9 cellular contexts compared by ENCODE assay signal in the genomic region with DNA sequence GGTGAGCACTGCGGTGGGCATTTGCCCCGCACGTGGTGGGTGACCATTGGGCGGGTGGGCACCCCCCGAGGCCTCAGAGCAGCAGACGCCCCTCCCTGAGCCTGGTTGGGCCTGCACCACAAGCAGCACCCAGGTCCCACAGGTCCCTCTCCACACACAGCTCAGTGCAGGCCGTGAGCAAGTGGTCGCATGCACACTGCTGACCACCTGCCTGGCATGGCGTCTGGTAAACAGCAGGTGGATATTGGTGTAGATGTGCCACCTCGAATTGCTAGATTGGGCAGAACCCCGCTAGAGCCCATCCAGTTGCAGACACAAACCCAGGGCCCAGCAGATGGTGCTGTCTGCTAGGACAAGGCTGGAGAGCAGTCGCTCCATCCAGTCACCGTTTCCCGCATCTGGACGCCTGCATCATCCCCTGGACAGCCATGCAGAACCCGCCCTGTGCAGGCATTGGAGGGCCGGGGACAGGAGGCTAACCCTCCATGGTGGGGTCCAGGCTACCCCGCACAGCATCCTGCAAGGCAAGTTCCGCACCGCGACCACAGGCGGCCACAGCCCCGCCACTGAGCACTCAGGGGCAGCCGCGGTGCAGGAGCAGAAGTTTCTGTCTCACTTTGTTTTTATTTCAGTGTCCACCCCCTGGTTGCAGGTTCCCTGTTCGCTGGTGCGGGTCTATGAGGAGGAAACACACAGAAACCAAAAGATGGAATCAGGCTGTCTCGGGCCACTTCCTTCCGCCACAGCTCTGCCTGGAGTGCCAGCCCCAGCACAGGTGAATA. TPM values are rescaled to one million over a fixed set of nuclear protein-coding genes. Genes with fewer than 3 reads are reported as not detected.
DNase-seq lines count a peak whose midpoint lies in the region; ATAC-seq and TF ChIP-seq lines count a peak whose summit lies in the region.
"Had no signal": no experiment of that assay in that cellular context is flagged by ENCODE, and none has a peak within 500 bp of the region (broad histone marks: within the 10 kb centered on the region; RNA-seq: fewer than 3 reads in every experiment).

No MANE protein-coding gene starts in this region.

- TF ChIP-seq POLR2A in stomach (IDR thresholded peaks at IDR 0.05), result no peak

- H3K27ac ChIP-seq in H9 (ENCODE audit: insufficient read length, low read depth, low read length), result no peak overlapping the region
- no peak overlapping the region for H3K27ac ChIP-seq in stomach

- no CpG with 5 or more reads among the region's 29 CpGs for WGBS in H9 (ENCODE audit: extremely low coverage, insufficient read length, low lambda C conversion rate)
- WGBS in stomach, 5 donors, result 29 to 45% (median 38%) methylated on average over 24 to 29 of the region's 29 CpGs

- no peaks in the 10 kb centered on the region for H3K36me3 ChIP-seq in stomach

- no peak overlapping the region for H3K4ac ChIP-seq in H9 (ENCODE audit: low read depth, low read length)

- H3K4me3 Mint-ChIP-seq in H9 (no peak overlapping the region), nephron (no peak overlapping the region)
- peak overlapping the region; percentile 16 for H3K4me3 Mint-ChIP-seq in activated CD8-positive, alpha-beta T cell treated with anti-CD3 and anti-CD28 coated beads, Interleukin-2, amount 10 ng/mL, durations not matched to agents 7 days and 5 days
- H3K4me3 Mint-ChIP-seq in stimulated activated naive CD8-positive, alpha-beta T cell treated with anti-CD3 and anti-CD28 coated beads, Interleukin-15, Interleukin-2, amounts not matched to agents 100 ng/mL and 50 ng/mL, for 24 hours, result peak overlapping the region; percentile 36
- H3K4me3 Mint-ChIP-seq: dendritic cell treated with granulocyte-macrophage colony-stimulating factor and Interleukin-4, amounts not matched to agents 40 ng/mL and 50 ng/mL, for 4 days had no signal

- no peak overlapping the region for H2AFZ ChIP-seq in H9 (ENCODE audit: low read length)

- no peak overlapping the region for H2BK20ac ChIP-seq in H9 (ENCODE audit: low read depth, low read length, poor library complexity, severe bottlenecking)

- no peaks in the 10 kb centered on the region for H3K79me2 ChIP-seq in H9 (ENCODE audit: insufficient read depth, low read length)

- no peak overlapping the region for H2BK12ac ChIP-seq in H9 (ENCODE audit: insufficient read length, low read depth, low read length)

- H3K36me3 Mint-ChIP-seq in H9 (ENCODE audit: insufficient read depth in 1 of 3, low read depth in 3 of 3) (no peaks in the 10 kb centered on the region), nephron (ENCODE audit: low read depth) (no peaks in the 10 kb centered on the region)
- H3K36me3 Mint-ChIP-seq in activated CD8-positive, alpha-beta T cell treated with anti-CD3 and anti-CD28 coated beads, Interleukin-2, amount 10 ng/mL, durations not matched to agents 7 days and 5 days (ENCODE audit: low read depth), result no peaks in the 10 kb centered on the region
- no peaks in the 10 kb centered on the region for H3K36me3 Mint-ChIP-seq in stimulated activated naive CD8-positive, alpha-beta T cell treated with anti-CD3 and anti-CD28 coated beads, Interleukin-15, Interleukin-2, amounts not matched to agents 100 ng/mL and 50 ng/mL, for 24 hours (ENCODE audit: low read depth)

- H3K9me3 Mint-ChIP-seq in H9 (no peaks in the 10 kb centered on the region), nephron (no peaks in the 10 kb centered on the region)
- no peaks in the 10 kb centered on the region for H3K9me3 Mint-ChIP-seq in activated CD8-positive, alpha-beta T cell treated with anti-CD3 and anti-CD28 coated beads, Interleukin-2, amount 10 ng/mL, durations not matched to agents 7 days and 5 days (ENCODE audit: insufficient read depth)
- no peaks in the 10 kb centered on the region for H3K9me3 Mint-ChIP-seq in stimulated activated naive CD8-positive, alpha-beta T cell treated with anti-CD3 and anti-CD28 coated beads, Interleukin-15, Interleukin-2, amounts not matched to agents 100 ng/mL and 50 ng/mL, for 24 hours
- H3K9me3 Mint-ChIP-seq: dendritic cell treated with granulocyte-macrophage colony-stimulating factor and Interleukin-4, amounts not matched to agents 40 ng/mL and 50 ng/mL, for 4 days had no signal

- H3K4me2 ChIP-seq in H9 (ENCODE audit: insufficient read depth, insufficient read length, low read length), result no peak overlapping the region

- no peak overlapping the region for H4K8ac ChIP-seq in H9 (replicated peaks; ENCODE audit: insufficient read length, low read depth, low read length)

- H3K4me1 ChIP-seq in H9 (ENCODE audit: insufficient read depth, low read length) (no peaks in the 10 kb centered on the region), stomach (no peaks in the 10 kb centered on the region)

- no peak overlapping the region for H2AK5ac ChIP-seq in H9 (ENCODE audit: insufficient read length, low read length)

- H3K4me3 ChIP-seq in epithelial cell of esophagus (ENCODE audit: low read length) (no peak overlapping the region), stomach (no peak overlapping the region)

- no peaks in the 10 kb centered on the region for H3K4me1 Mint-ChIP-seq in H9
- H3K4me1 Mint-ChIP-seq in activated CD8-positive, alpha-beta T cell treated with anti-CD3 and anti-CD28 coated beads, Interleukin-2, amount 10 ng/mL, durations not matched to agents 7 days and 5 days (ENCODE audit: low read depth), result no peaks in the 10 kb centered on the region
- no peaks in the 10 kb centered on the region for H3K4me1 Mint-ChIP-seq in nephron
- no peaks in the 10 kb centered on the region for H3K4me1 Mint-ChIP-seq in stimulated activated naive CD8-positive, alpha-beta T cell treated with anti-CD3 and anti-CD28 coated beads, Interleukin-15, Interleukin-2, amounts not matched to agents 100 ng/mL and 50 ng/mL, for 24 hours (ENCODE audit: low read depth)

- no peaks in the 10 kb centered on the region for H4K20me1 ChIP-seq in H9 (ENCODE audit: control insufficient read depth, insufficient read depth, insufficient read length)

- H3K9me3 ChIP-seq in H9 (ENCODE audit: control insufficient read depth, low read depth, low read length), result peaks cover 16% of the 10 kb centered on the region
- H3K9me3 ChIP-seq in stomach, result no peaks in the 10 kb centered on the region

- DNase-seq in ELF-1 (ENCODE audit: low read depth, low spot score), result peak; percentile 78
- peak; percentile 80 for DNase-seq in H9
- peak; percentile 76 for DNase-seq in NCI-H2227 treated with DMSO at 0.1 percent for 48 hours (lab: John Stamatoyannopoulos, UW)
- peak; percentile 64 for DNase-seq in activated CD8-positive, alpha-beta T cell treated with anti-CD3 and anti-CD28 coated beads, Interleukin-2, amount 10 ng/mL, durations not matched to agents 7 days and 5 days
- DNase-seq in epithelial cell of esophagus (ENCODE audit: low read depth), result peak; percentile 74
- no peak for DNase-seq in stomach

- H3K27me3 Mint-ChIP-seq in H9 (ENCODE audit: low read depth) (peaks cover 11% of the 10 kb centered on the region), nephron (ENCODE audit: low read depth) (peaks cover 16% of the 10 kb centered on the region)
- H3K27me3 Mint-ChIP-seq in activated CD8-positive, alpha-beta T cell treated with anti-CD3 and anti-CD28 coated beads, Interleukin-2, amount 10 ng/mL, durations not matched to agents 7 days and 5 days (ENCODE audit: low read depth), result peaks cover 3% of the 10 kb centered on the region
- H3K27me3 Mint-ChIP-seq in stimulated activated naive CD8-positive, alpha-beta T cell treated with anti-CD3 and anti-CD28 coated beads, Interleukin-15, Interleukin-2, amounts not matched to agents 100 ng/mL and 50 ng/mL, for 24 hours, result peaks cover 16% of the 10 kb centered on the region

- no peak overlapping the region for H3K9ac ChIP-seq in H9 (ENCODE audit: extremely low read depth, insufficient read length, low read length)

- H3K56ac ChIP-seq in H9 (ENCODE audit: insufficient read length, low read depth, low read length), result no peak overlapping the region

- intact Hi-C loops in stomach (cut with DNase I; ENCODE audit: low total_unique reads), result no loop called here

- H2BK15ac ChIP-seq in H9 (ENCODE audit: low read depth, low read length), result no peak overlapping the region

- H4K5ac ChIP-seq in H9 (ENCODE audit: insufficient read length, low read depth, low read length), result no peak overlapping the region

- no peak overlapping the region for H2BK5ac ChIP-seq in H9 (ENCODE audit: insufficient read length, low read length)

- H4K91ac ChIP-seq in H9 (ENCODE audit: insufficient read length, low read depth, low read length), result no peak overlapping the region

- H3K27me3 ChIP-seq in H9 (ENCODE audit: insufficient read depth, low read length) (no peaks in the 10 kb centered on the region), stomach (peaks cover 0 to 41% (median 15%) of the 10 kb centered on the region in 3 donors)

- no peak overlapping the region for H2BK120ac ChIP-seq in H9 (ENCODE audit: low read depth, low read length, poor library complexity, severe bottlenecking)

- POLR2A ChIA-PET in activated CD8-positive, alpha-beta T cell treated with anti-CD3 and anti-CD28 coated beads, Interleukin-2, amount 10 ng/mL, durations not matched to agents 7 days and 5 days (lab: Charles Lee), result no interaction called here

- peak; percentile 48 for ATAC-seq in activated CD8-positive, alpha-beta T cell treated with anti-CD3 and anti-CD28 coated beads, Interleukin-2, amount 10 ng/mL, durations not matched to agents 7 days and 5 days

- no peak for TF ChIP-seq EP300 in stomach (IDR thresholded peaks at IDR 0.05)

- H3K23ac ChIP-seq in H9 (ENCODE audit: insufficient read length, low read depth, low read length), result no peak overlapping the region

- no peak overlapping the region for H3T11ph ChIP-seq in H9 (ENCODE audit: low read length)

- no peaks in the 10 kb centered on the region for H3K79me1 ChIP-seq in H9 (ENCODE audit: insufficient read depth, low read depth, low read length, poor library complexity, severe bottlenecking)

- H3K23me2 ChIP-seq in H9 (ENCODE audit: insufficient read length, low read depth, low read length, poor library complexity, severe bottlenecking), result no peaks in the 10 kb centered on the region

- H3K18ac ChIP-seq in H9 (ENCODE audit: insufficient read length, low read depth, low read length), result no peak overlapping the region

- no peak overlapping the region for H3K27ac Mint-ChIP-seq in H9
- H3K27ac Mint-ChIP-seq in activated CD8-positive, alpha-beta T cell treated with anti-CD3 and anti-CD28 coated beads, Interleukin-2, amount 10 ng/mL, durations not matched to agents 7 days and 5 days, result peak overlapping the region; percentile 22
- no peak overlapping the region for H3K27ac Mint-ChIP-seq in nephron
- H3K27ac Mint-ChIP-seq in stimulated activated naive CD8-positive, alpha-beta T cell treated with anti-CD3 and anti-CD28 coated beads, Interleukin-15, Interleukin-2, amounts not matched to agents 100 ng/mL and 50 ng/mL, for 24 hours, result no peak overlapping the region
- H3K27ac Mint-ChIP-seq: dendritic cell treated with granulocyte-macrophage colony-stimulating factor and Interleukin-4, amounts not matched to agents 40 ng/mL and 50 ng/mL, for 4 days had no signal

- TF ChIP-seq CTCF in H9 (conservative IDR thresholded peaks at IDR 0.05) (peak; percentile 77), epithelial cell of esophagus (IDR thresholded peaks at IDR 0.05; ENCODE audit: insufficient read depth, low read depth, low read length, missing control alignments) (peak; percentile 79), nephron (IDR thresholded peaks at IDR 0.05; ENCODE audit: unreplicated experiment in 3 of 3) (peak; percentile 51 to 61 (median 61)), stomach (IDR thresholded peaks at IDR 0.05) (peak in 1 of 7 experiments; percentile 25)

- no peak overlapping the region for H3K14ac ChIP-seq in H9 (ENCODE audit: insufficient read depth, low read length)

- CTCF ChIA-PET in activated CD8-positive, alpha-beta T cell treated with anti-CD3 and anti-CD28 coated beads, Interleukin-2, amount 10 ng/mL, durations not matched to agents 7 days and 5 days (lab: Charles Lee), result interaction anchor here (0.6 to 2.7 kb wide), 4 partner anchors 18 to 74 kb away, joined by 3 to 9 read pairs (median 3); no protein-coding TSS in a partner anchor

RNA-seq across cellular contexts. Expression of a gene that starts 45.6 kb away (rescaled TPM):
- 0.70 TPM in 2 replicates for total RNA-seq in H9 (2021)
- not detected for total RNA-seq in activated CD8-positive, alpha-beta T cell treated with anti-CD3 and anti-CD28 coated beads, Interleukin-2, amount 10 ng/mL, durations not matched to agents 7 days and 5 days
- total RNA-seq in stomach, result 10 to 100 TPM in 3 of 5 donors, 1 to 10 TPM in 2; 3.7 to 44.6 (median 11.4) TPM
- polyA plus RNA-seq in stomach, result 1 to 10 TPM in 2 of 3 donors, under 1 TPM in 1; 0.75 to 2.1 (median 1.5) TPM

Comparison
In these comparisons a context has a peak if more than half of its experiments do, and no peak if none do; other contexts are left out.
1. H3K4me3 Mint-ChIP-seq: peak in activated CD8-positive, alpha-beta T cell treated with anti-CD3 and anti-CD28 coated beads, Interleukin-2, amount 10 ng/mL, durations not matched to agents 7 days and 5 days (single experiment) and stimulated activated naive CD8-positive, alpha-beta T cell treated with anti-CD3 and anti-CD28 coated beads, Interleukin-15, Interleukin-2, amounts not matched to agents 100 ng/mL and 50 ng/mL, for 24 hours (single experiment); none in H9 (0 of 2) and nephron (0 of 3).